In genomic region chr1:71196685-71197084, GRCh38 we compare ENCODE assay signal across 9 cellular contexts.
A peak's percentile ranks its signal among the peaks of the same experiment; 100 is the strongest.
DNase-seq lines count a peak whose midpoint lies in the region; ATAC-seq and TF ChIP-seq lines count a peak whose summit lies in the region.
"Had no signal": no experiment of that assay in that cellular context is flagged by ENCODE, and none has a peak within 500 bp of the region (broad histone marks: within the 10 kb centered on the region; RNA-seq: fewer than 3 reads in every experiment).

No MANE protein-coding gene starts in this region.

- H3K56ac ChIP-seq in IMR-90 (ENCODE audit: extremely low read depth, insufficient read depth, low read length), result no peak overlapping the region

- H3K9me1 ChIP-seq in IMR-90 (ENCODE audit: insufficient read depth, low read length), result no peaks in the 10 kb centered on the region

- TF ChIP-seq POLR2A in IMR-90 (IDR thresholded peaks at IDR 0.05; ENCODE audit: low read depth, low read length), result no peak

- H3K27me3 Mint-ChIP-seq in glutamatergic neuron (ENCODE audit: unreplicated experiment) (no peaks in the 10 kb centered on the region), Calu3 (ENCODE audit: unreplicated experiment) (no peaks in the 10 kb centered on the region)

- no peak overlapping the region for H2AK5ac ChIP-seq in IMR-90 (ENCODE audit: low read depth, low read length)

- peak; percentile 74 for TF ChIP-seq RAD21 in IMR-90 (IDR thresholded peaks at IDR 0.05; ENCODE audit: low read length)

- intact Hi-C loops in IMR-90 (cut with micrococcal nuclease) (loop anchor here (1.0 to 10.0 kb wide), 5 partner anchors 99 to 1086 kb away; partner anchors contain the start of gene NEGR1), Calu3 (cut with micrococcal nuclease; ENCODE audit: unreplicated experiment) (loop anchor here (2.0 to 5.0 kb wide), 2 partner anchors 326 to 840 kb away; no protein-coding TSS in a partner anchor)

- ATAC-seq in IMR-90 (ENCODE audit: low read depth) (peak; percentile 64; the same call in 1 of the 2 replicates), HG03520 (IDR thresholded peaks at IDR 0.05; ENCODE audit: unreplicated experiment) (no peak)

- H3K27ac Mint-ChIP-seq in glutamatergic neuron (ENCODE audit: unreplicated experiment) (no peak overlapping the region), Calu3 (ENCODE audit: unreplicated experiment) (no peak overlapping the region)

- no peak overlapping the region for H3K23ac ChIP-seq in IMR-90 (ENCODE audit: low read depth, low read length)

- H3K9me3 Mint-ChIP-seq in glutamatergic neuron (ENCODE audit: unreplicated experiment), result no peaks in the 10 kb centered on the region
- H3K9me3 Mint-ChIP-seq in Calu3 (ENCODE audit: low read depth, unreplicated experiment), result peaks cover 8% of the 10 kb centered on the region

- no peaks in the 10 kb centered on the region for H4K20me1 ChIP-seq in IMR-90 (ENCODE audit: insufficient read depth, low read length)

- H3K4me1 Mint-ChIP-seq in glutamatergic neuron (ENCODE audit: low read depth, unreplicated experiment), result peaks cover 3% of the 10 kb centered on the region
- H3K4me1 Mint-ChIP-seq in Calu3 (ENCODE audit: low read depth, unreplicated experiment), result no peaks in the 10 kb centered on the region

- CTCF ChIA-PET in IMR-90 (lab: Yijun Ruan, JAX), result interaction anchor here (0.9 to 1.2 kb wide), 3 partner anchors 342 to 842 kb away, joined by 3 to 4 read pairs (median 3); no protein-coding TSS in a partner anchor
- CTCF ChIA-PET in Calu3 (lab: Charles Lee), result no interaction called here

- no peak overlapping the region for H4K91ac ChIP-seq in IMR-90 (ENCODE audit: insufficient read depth, low read depth, low read length)

- POLR2A ChIA-PET in IMR-90 (lab: Charles Lee; ENCODE audit: unreplicated experiment), result no interaction called here

- in situ Hi-C loops in ACHN (cut with HindIII; ENCODE audit: low pct_ligation_motif_present, low pct_unique_long_range_greater_than_20kb, low sequenced_read_pairs), result loop anchor here (25.0 kb wide), 1 partner anchor 341 kb away; no protein-coding TSS in a partner anchor
- in situ Hi-C loops in IMR-90 (cut with MboI; ENCODE audit: low sequenced_read_pairs), result no loop called here

- H3K4ac ChIP-seq in IMR-90 (ENCODE audit: low read depth, low read length), result no peak overlapping the region

- no peak overlapping the region for H2AFZ ChIP-seq in IMR-90 (replicated peaks; ENCODE audit: low read length, poor library complexity)

- no peak overlapping the region for H3K4me3 Mint-ChIP-seq in glutamatergic neuron (ENCODE audit: unreplicated experiment)
- H3K4me3 Mint-ChIP-seq in Calu3 (ENCODE audit: low read depth, unreplicated experiment), result no peak overlapping the region

- TF ChIP-seq CTCF in IMR-90 (conservative IDR thresholded peaks at IDR 0.05; ENCODE audit: low read depth, low read length) (peak; percentile 60), glutamatergic neuron (IDR thresholded peaks at IDR 0.05; ENCODE audit: partially characterized antibody, unreplicated experiment) (peak; percentile 11), Calu3 (IDR thresholded peaks at IDR 0.05; ENCODE audit: unreplicated experiment) (no peak)

- dilution Hi-C loops in IMR-90 (cut with HindIII; ENCODE audit: low sequenced_read_pairs, unreplicated experiment), result no loop called here

- H3K27ac ChIP-seq in IMR-90 (ENCODE audit: insufficient read depth, low read length), result no peak overlapping the region
- H3K27ac ChIP-seq in SK-N-MC, result no peak overlapping the region
- no peak overlapping the region for H3K27ac ChIP-seq in effector memory CD4-positive, alpha-beta T cell (ENCODE audit: insufficient read depth, low read length, poor library complexity, severe bottlenecking)
- H3K27ac ChIP-seq: skin epidermis had no signal

- no peak overlapping the region for H2AK9ac ChIP-seq in IMR-90 (replicated peaks; ENCODE audit: low read depth, low read length, poor library complexity)

- no peak overlapping the region for H2BK20ac ChIP-seq in IMR-90 (ENCODE audit: low read depth, low read length)

- H3K4me1 ChIP-seq in IMR-90 (ENCODE audit: control insufficient read depth, insufficient read depth, low read length), result no peaks in the 10 kb centered on the region
- no peaks in the 10 kb centered on the region for H3K4me1 ChIP-seq in effector memory CD4-positive, alpha-beta T cell (ENCODE audit: control insufficient read depth, insufficient read depth, low read length, poor library complexity, severe bottlenecking)

- DNase-seq in ACHN, result peak; percentile 27
- DNase-seq in IMR-90, result peak; percentile 25
- peak; percentile 20 for DNase-seq in SK-N-MC (ENCODE audit: low read depth, low spot score)
- DNase-seq in glutamatergic neuron, result no peak
- no peak for DNase-seq in effector memory CD4-positive, alpha-beta T cell
- DNase-seq in NCI-H524 treated with DMSO at 0.1 percent for 48 hours (lab: John Stamatoyannopoulos, UW), result no peak
- no peak for DNase-seq in Calu3

- H2BK15ac ChIP-seq in IMR-90 (ENCODE audit: low read depth, low read length), result no peak overlapping the region

- no peak overlapping the region for H4K5ac ChIP-seq in IMR-90 (ENCODE audit: low read depth, low read length)

- H3K9ac ChIP-seq in IMR-90 (ENCODE audit: low read depth, low read length) (no peak overlapping the region), SK-N-MC (ENCODE audit: insufficient read length) (no peak overlapping the region)

- no peak overlapping the region for H3K18ac ChIP-seq in IMR-90 (ENCODE audit: low read depth, low read length)

- no peak overlapping the region for H2BK120ac ChIP-seq in IMR-90 (ENCODE audit: low read depth, low read length)

- no peak overlapping the region for H3K14ac ChIP-seq in IMR-90 (replicated peaks; ENCODE audit: low read depth, low read length)

- H3K4me3 ChIP-seq in IMR-90 (ENCODE audit: insufficient read depth, low read depth, low read length) (no peak overlapping the region), SK-N-MC (no peak overlapping the region)
- H3K4me3 ChIP-seq in effector memory CD4-positive, alpha-beta T cell (ENCODE audit: insufficient read depth, low read depth, low read length, poor library complexity, severe bottlenecking), result no peak overlapping the region
- H3K4me3 ChIP-seq: skin epidermis had no signal

- no peaks in the 10 kb centered on the region for H3K79me1 ChIP-seq in IMR-90 (ENCODE audit: low read depth in 1 of 2, low read length in 2 of 2)

- no peaks in the 10 kb centered on the region for H3K36me3 Mint-ChIP-seq in glutamatergic neuron (ENCODE audit: unreplicated experiment)
- H3K36me3 Mint-ChIP-seq in Calu3 (ENCODE audit: insufficient read depth, unreplicated experiment), result no peaks in the 10 kb centered on the region

- H3K9me3 ChIP-seq in IMR-90 (ENCODE audit: control insufficient read depth, insufficient read depth, low read length) (no peaks in the 10 kb centered on the region), SK-N-MC (ENCODE audit: low read depth, low read length) (no peaks in the 10 kb centered on the region)
- no peaks in the 10 kb centered on the region for H3K9me3 ChIP-seq in effector memory CD4-positive, alpha-beta T cell (ENCODE audit: control insufficient read depth, low read length)

- no TSS peak for BruUV-seq in IMR-90 (replicated peaks; lab: Mats Ljungman, UMichigan)
- BruUV-seq in Calu3 (replicated peaks; lab: Mats Ljungman, UMichigan), result no TSS peak

- no peaks in the 10 kb centered on the region for H3K27me3 ChIP-seq in IMR-90 (ENCODE audit: control insufficient read depth, insufficient read depth, low read length)
- no peaks in the 10 kb centered on the region for H3K27me3 ChIP-seq in effector memory CD4-positive, alpha-beta T cell (replicated peaks; ENCODE audit: control insufficient read depth, insufficient read depth, low read length, poor library complexity, severe bottlenecking)

- no peak overlapping the region for H2BK5ac ChIP-seq in IMR-90 (ENCODE audit: low read depth, low read length, poor library complexity, severe bottlenecking)

- H4K8ac ChIP-seq in IMR-90 (ENCODE audit: low read depth in 2 of 2, low read length in 2 of 2), result no peak overlapping the region

- no peak overlapping the region for H3K4me2 ChIP-seq in IMR-90 (ENCODE audit: low read depth, low read length)

- H3K36me3 ChIP-seq in IMR-90 (ENCODE audit: control insufficient read depth, insufficient read depth, low read length), result no peaks in the 10 kb centered on the region
- no peaks in the 10 kb centered on the region for H3K36me3 ChIP-seq in SK-N-MC (ENCODE audit: insufficient read depth, low read length)
- H3K36me3 ChIP-seq in effector memory CD4-positive, alpha-beta T cell (ENCODE audit: control insufficient read depth, insufficient read depth, low read length), result no peaks in the 10 kb centered on the region

TF ChIP-seq in IMR-90, 13 proteins besides CTCF, POLR2A, EP300 and RAD21:
- TF ChIP-seq ELK1 (IDR thresholded peaks at IDR 0.05; ENCODE audit: borderline replicate concordance, low read depth, low read length) (no peak), SMC3 (IDR thresholded peaks at IDR 0.05; ENCODE audit: low read depth, low read length) (peak; percentile 54)

Comparison
In these comparisons a context has a peak if more than half of its experiments do, and no peak if none do; other contexts are left out.
1. DNase-seq: peak in ACHN (single experiment), IMR-90 (single experiment) and SK-N-MC (single experiment); none in glutamatergic neuron (single experiment), effector memory CD4-positive, alpha-beta T cell (0 of 3), NCI-H524 treated with DMSO at 0.1 percent for 48 hours (single experiment) and Calu3 (single experiment).